In genomic region chr22:35341090-35341874, GRCh38 we compare ENCODE assay signal across 22 cellular contexts. TPM values are rescaled to one million over a fixed set of nuclear protein-coding genes. Genes with fewer than 3 reads are reported as not detected.
A peak's percentile ranks its signal among the peaks of the same experiment; 100 is the strongest.
DNase-seq lines count a peak whose midpoint lies in the region; ATAC-seq and TF ChIP-seq lines count a peak whose summit lies in the region.
"Had no signal": no experiment of that assay in that cellular context is flagged by ENCODE, and none has a peak within 500 bp of the region (broad histone marks: within the 10 kb centered on the region; RNA-seq: fewer than 3 reads in every experiment).

No MANE protein-coding gene starts in this region.

- no peak overlapping the region for H3K4me3 Mint-ChIP-seq in activated CD4-positive, alpha-beta T cell treated with anti-CD3 and anti-CD28 coated beads, Interleukin-2, amount 10 ng/mL, durations not matched to agents 24 days and 14 days
- H3K4me3 Mint-ChIP-seq in activated CD4-positive, alpha-beta T cell treated with anti-CD3 and anti-CD28 coated beads for 36 hours: no peak overlapping the region
- H3K4me3 Mint-ChIP-seq in activated T-helper 1 cell treated with anti-CD3 and anti-CD28 coated beads, Interleukin-12 subunit alpha, Interleukin-12 subunit beta, Interleukin-2, Interleukin-4 antibody, amounts not matched to agents 30 ng/mL and 10 ng/mL and 1 ng/mL, durations not matched to agents 14 hours and 24 hours and 36 hours: no peak overlapping the region
- H3K4me3 Mint-ChIP-seq in WTC11: no peak overlapping the region
- H3K4me3 Mint-ChIP-seq: B cell; CD8-positive, alpha-beta T cell had no signal

- peaks cover 4% of the 10 kb centered on the region for H4K20me1 ChIP-seq in osteoblast (ENCODE audit: insufficient read depth, low read length)

- H3K27ac Mint-ChIP-seq in activated CD4-positive, alpha-beta T cell treated with anti-CD3 and anti-CD28 coated beads, Interleukin-2, amount 10 ng/mL, durations not matched to agents 24 days and 14 days: peak overlapping the region; percentile 53
- no peak overlapping the region for H3K27ac Mint-ChIP-seq in activated CD4-positive, alpha-beta T cell treated with anti-CD3 and anti-CD28 coated beads for 36 hours
- H3K27ac Mint-ChIP-seq in activated T-helper 1 cell treated with anti-CD3 and anti-CD28 coated beads, Interleukin-12 subunit alpha, Interleukin-12 subunit beta, Interleukin-2, Interleukin-4 antibody, amounts not matched to agents 30 ng/mL and 10 ng/mL and 1 ng/mL, durations not matched to agents 14 hours and 24 hours and 36 hours: peak overlapping the region; percentile 70
- no peak overlapping the region; the same call in 1 of the 2 replicates for H3K27ac Mint-ChIP-seq in WTC11
- H3K27ac Mint-ChIP-seq: CD8-positive, alpha-beta T cell had no signal

- H3K4me2 ChIP-seq in osteoblast (ENCODE audit: insufficient read depth, low read length): no peak overlapping the region

- no peaks in the 10 kb centered on the region for H3K79me2 ChIP-seq in osteoblast (ENCODE audit: insufficient read depth, low read length)

- TF ChIP-seq CTCF in C4-2B (conservative IDR thresholded peaks at IDR 0.05) (no peak), osteoblast (IDR thresholded peaks at IDR 0.05; ENCODE audit: extremely low read depth, low read depth, low read length) (no peak), WTC11 (IDR thresholded peaks at IDR 0.05) (no peak)

- H3K9me3 ChIP-seq in osteoblast (ENCODE audit: low read depth, low read length): no peaks in the 10 kb centered on the region
- H3K9me3 ChIP-seq: SJCRH30 had no signal

- H3K4me1 ChIP-seq in osteoblast (ENCODE audit: insufficient read depth, low read length): no peaks in the 10 kb centered on the region
- H3K4me1 ChIP-seq: SJCRH30 had no signal

- no peak for DNase-seq in activated CD4-positive, alpha-beta T cell treated with anti-CD3 and anti-CD28 coated beads, Interleukin-2, amount 10 ng/mL, durations not matched to agents 24 days and 14 days
- no peak for DNase-seq in activated CD4-positive, alpha-beta T cell treated with anti-CD3 and anti-CD28 coated beads for 36 hours
- no peak for DNase-seq in activated T-helper 1 cell treated with anti-CD3 and anti-CD28 coated beads, Interleukin-12 subunit alpha, Interleukin-12 subunit beta, Interleukin-2, Interleukin-4 antibody, amounts not matched to agents 30 ng/mL and 10 ng/mL and 1 ng/mL, durations not matched to agents 14 hours and 24 hours and 36 hours (ENCODE audit: low spot score)
- DNase-seq in osteoblast (ENCODE audit: insufficient read length, low spot score, missing footprints) (peak; percentile 50), NCI-H748 treated with DMSO at 0.1 percent for 48 hours (lab: John Stamatoyannopoulos, UW) (no peak), NCI-H146 treated with DMSO at 0.1 percent for 48 hours (lab: John Stamatoyannopoulos, UW; ENCODE audit: unreplicated experiment) (no peak), WTC11 (ENCODE audit: low spot score) (no peak)
- DNase-seq: CD8-positive, alpha-beta T cell; DMS79; H7; IMR-90; Kasumi-1; MM.1S; NCI-H1105; NCI-H1694 treated with DMSO at 0.1 percent for 48 hours; NCI-H2107; NCI-H2227 treated with DMSO at 0.1 percent for 48 hours; NCI-H524; SJCRH30 had no signal

- POLR2A ChIA-PET in activated CD4-positive, alpha-beta T cell treated with anti-CD3 and anti-CD28 coated beads for 36 hours (lab: Charles Lee): no interaction called here
- POLR2A ChIA-PET in WTC11 (lab: Charles Lee): no interaction called here

- peaks cover 2% of the 10 kb centered on the region for H3K4me1 Mint-ChIP-seq in activated CD4-positive, alpha-beta T cell treated with anti-CD3 and anti-CD28 coated beads, Interleukin-2, amount 10 ng/mL, durations not matched to agents 24 days and 14 days
- no peaks in the 10 kb centered on the region for H3K4me1 Mint-ChIP-seq in activated CD4-positive, alpha-beta T cell treated with anti-CD3 and anti-CD28 coated beads for 36 hours
- H3K4me1 Mint-ChIP-seq in activated T-helper 1 cell treated with anti-CD3 and anti-CD28 coated beads, Interleukin-12 subunit alpha, Interleukin-12 subunit beta, Interleukin-2, Interleukin-4 antibody, amounts not matched to agents 30 ng/mL and 10 ng/mL and 1 ng/mL, durations not matched to agents 14 hours and 24 hours and 36 hours (ENCODE audit: low read depth): peaks cover 1% of the 10 kb centered on the region
- H3K4me1 Mint-ChIP-seq in WTC11: no peaks in the 10 kb centered on the region

- peaks cover 15% of the 10 kb centered on the region for H3K36me3 Mint-ChIP-seq in activated CD4-positive, alpha-beta T cell treated with anti-CD3 and anti-CD28 coated beads, Interleukin-2, amount 10 ng/mL, durations not matched to agents 24 days and 14 days (ENCODE audit: low read depth)
- peaks cover 18% of the 10 kb centered on the region for H3K36me3 Mint-ChIP-seq in activated CD4-positive, alpha-beta T cell treated with anti-CD3 and anti-CD28 coated beads for 36 hours (ENCODE audit: low read depth)
- peaks cover 11% of the 10 kb centered on the region for H3K36me3 Mint-ChIP-seq in activated T-helper 1 cell treated with anti-CD3 and anti-CD28 coated beads, Interleukin-12 subunit alpha, Interleukin-12 subunit beta, Interleukin-2, Interleukin-4 antibody, amounts not matched to agents 30 ng/mL and 10 ng/mL and 1 ng/mL, durations not matched to agents 14 hours and 24 hours and 36 hours (ENCODE audit: low read depth)
- H3K36me3 Mint-ChIP-seq in WTC11: peaks cover 2% of the 10 kb centered on the region; the same call in 1 of the 2 replicates

- CTCF ChIA-PET in activated CD4-positive, alpha-beta T cell treated with anti-CD3 and anti-CD28 coated beads for 36 hours (lab: Charles Lee): interaction anchor here (1.6 kb wide), 1 partner anchor 10 kb away, joined by 4 read pairs; no protein-coding TSS in a partner anchor
- CTCF ChIA-PET in WTC11 (lab: Charles Lee): no interaction called here

- intact Hi-C loops in activated CD4-positive, alpha-beta T cell treated with anti-CD3 and anti-CD28 coated beads, Interleukin-2, amount 10 ng/mL, durations not matched to agents 24 days and 14 days (cut with micrococcal nuclease): no loop called here
- intact Hi-C loops in activated CD4-positive, alpha-beta T cell treated with anti-CD3 and anti-CD28 coated beads for 36 hours (cut with DNase I, micrococcal nuclease): no loop called here
- intact Hi-C loops in activated T-helper 1 cell treated with anti-CD3 and anti-CD28 coated beads, Interleukin-12 subunit alpha, Interleukin-12 subunit beta, Interleukin-2, Interleukin-4 antibody, amounts not matched to agents 30 ng/mL and 10 ng/mL and 1 ng/mL, durations not matched to agents 14 hours and 24 hours and 36 hours (cut with micrococcal nuclease): no loop called here

- peak overlapping the region; percentile 64 for H3K27ac ChIP-seq in C4-2B
- H3K27ac ChIP-seq in osteoblast (ENCODE audit: low read depth, low read length): no peak overlapping the region
- H3K27ac ChIP-seq: 22Rv1, SJCRH30 had no signal

- no peaks in the 10 kb centered on the region for H3K27me3 Mint-ChIP-seq in activated CD4-positive, alpha-beta T cell treated with anti-CD3 and anti-CD28 coated beads, Interleukin-2, amount 10 ng/mL, durations not matched to agents 24 days and 14 days
- no peaks in the 10 kb centered on the region for H3K27me3 Mint-ChIP-seq in activated CD4-positive, alpha-beta T cell treated with anti-CD3 and anti-CD28 coated beads for 36 hours
- H3K27me3 Mint-ChIP-seq in activated T-helper 1 cell treated with anti-CD3 and anti-CD28 coated beads, Interleukin-12 subunit alpha, Interleukin-12 subunit beta, Interleukin-2, Interleukin-4 antibody, amounts not matched to agents 30 ng/mL and 10 ng/mL and 1 ng/mL, durations not matched to agents 14 hours and 24 hours and 36 hours (ENCODE audit: insufficient read depth): no peaks in the 10 kb centered on the region
- no peaks in the 10 kb centered on the region for H3K27me3 Mint-ChIP-seq in WTC11 (ENCODE audit: low read depth)
- H3K27me3 Mint-ChIP-seq: B cell had no signal

- peaks cover 80% of the 10 kb centered on the region for H3K36me3 ChIP-seq in osteoblast (ENCODE audit: insufficient read depth, low read length)
- H3K36me3 ChIP-seq: SJCRH30 had no signal

- no peak overlapping the region for H2AFZ ChIP-seq in osteoblast (ENCODE audit: low read length)

- H3K4me3 ChIP-seq in osteoblast (ENCODE audit: insufficient read depth, low read length): no peak overlapping the region
- H3K4me3 ChIP-seq: SJCRH30 had no signal

- H3K9me3 Mint-ChIP-seq in activated CD4-positive, alpha-beta T cell treated with anti-CD3 and anti-CD28 coated beads, Interleukin-2, amount 10 ng/mL, durations not matched to agents 24 days and 14 days: no peaks in the 10 kb centered on the region
- no peaks in the 10 kb centered on the region for H3K9me3 Mint-ChIP-seq in activated CD4-positive, alpha-beta T cell treated with anti-CD3 and anti-CD28 coated beads for 36 hours (ENCODE audit: low read depth)
- H3K9me3 Mint-ChIP-seq in activated T-helper 1 cell treated with anti-CD3 and anti-CD28 coated beads, Interleukin-12 subunit alpha, Interleukin-12 subunit beta, Interleukin-2, Interleukin-4 antibody, amounts not matched to agents 30 ng/mL and 10 ng/mL and 1 ng/mL, durations not matched to agents 14 hours and 24 hours and 36 hours: no peaks in the 10 kb centered on the region
- H3K9me3 Mint-ChIP-seq in WTC11: no peaks in the 10 kb centered on the region
- H3K9me3 Mint-ChIP-seq: CD8-positive, alpha-beta T cell had no signal

- no peaks in the 10 kb centered on the region for H3K27me3 ChIP-seq in osteoblast (ENCODE audit: insufficient read depth, low read length)
- H3K27me3 ChIP-seq: SJCRH30 had no signal

- no peak for ATAC-seq in activated CD4-positive, alpha-beta T cell treated with anti-CD3 and anti-CD28 coated beads for 36 hours
- no peak for ATAC-seq in WTC11
- ATAC-seq: CD8-positive, alpha-beta T cell had no signal

RNA-seq across cellular contexts. Expression of gene HMOX1, which starts 39.6 kb away (rescaled TPM):
- 0.57 and 0.72 TPM in 2 replicates for total RNA-seq in activated CD4-positive, alpha-beta T cell treated with anti-CD3 and anti-CD28 coated beads, Interleukin-2, amount 10 ng/mL, durations not matched to agents 24 days and 14 days
- total RNA-seq in activated CD4-positive, alpha-beta T cell treated with anti-CD3 and anti-CD28 coated beads for 36 hours: under 1 TPM; 0.30 to 0.61 TPM
- total RNA-seq in activated T-helper 1 cell treated with anti-CD3 and anti-CD28 coated beads, Interleukin-12 subunit alpha, Interleukin-12 subunit beta, Interleukin-2, Interleukin-4 antibody, amounts not matched to agents 30 ng/mL and 10 ng/mL and 1 ng/mL, durations not matched to agents 14 hours and 24 hours and 36 hours: 1.6 and 2.0 TPM in 2 replicates
- total RNA-seq in osteoblast (411 and 475 TPM in 2 replicates), WTC11 (2021) (11.1 to 12.1 TPM (median 11.1 TPM) in 3 replicates)

RNA-seq across cellular contexts. Expression of gene TOM1, which starts 41.6 kb away (rescaled TPM):
- 16.8 and 18.7 TPM in 2 replicates for total RNA-seq in activated CD4-positive, alpha-beta T cell treated with anti-CD3 and anti-CD28 coated beads, Interleukin-2, amount 10 ng/mL, durations not matched to agents 24 days and 14 days
- 10 to 100 TPM; 23.7 to 29.5 TPM for total RNA-seq in activated CD4-positive, alpha-beta T cell treated with anti-CD3 and anti-CD28 coated beads for 36 hours
- 16.8 and 19.0 TPM in 2 replicates for total RNA-seq in activated T-helper 1 cell treated with anti-CD3 and anti-CD28 coated beads, Interleukin-12 subunit alpha, Interleukin-12 subunit beta, Interleukin-2, Interleukin-4 antibody, amounts not matched to agents 30 ng/mL and 10 ng/mL and 1 ng/mL, durations not matched to agents 14 hours and 24 hours and 36 hours
- total RNA-seq in osteoblast (118 and 131 TPM in 2 replicates), WTC11 (2021) (23.5 to 25.7 TPM (median 25.4 TPM) in 3 replicates)

RNA-seq across cellular contexts. Expression of gene MCM5, which starts 58.7 kb away (rescaled TPM):
- total RNA-seq in activated CD4-positive, alpha-beta T cell treated with anti-CD3 and anti-CD28 coated beads, Interleukin-2, amount 10 ng/mL, durations not matched to agents 24 days and 14 days: 334 and 343 TPM in 2 replicates
- 100 to 1,000 TPM; 291 to 382 TPM for total RNA-seq in activated CD4-positive, alpha-beta T cell treated with anti-CD3 and anti-CD28 coated beads for 36 hours
- 297 and 307 TPM in 2 replicates for total RNA-seq in activated T-helper 1 cell treated with anti-CD3 and anti-CD28 coated beads, Interleukin-12 subunit alpha, Interleukin-12 subunit beta, Interleukin-2, Interleukin-4 antibody, amounts not matched to agents 30 ng/mL and 10 ng/mL and 1 ng/mL, durations not matched to agents 14 hours and 24 hours and 36 hours
- total RNA-seq in osteoblast: 12.7 and 13.6 TPM in 2 replicates
- 229 to 261 TPM (median 229 TPM) in 3 replicates for total RNA-seq in WTC11 (2021)

Comparison
In these comparisons a context has a peak if more than half of its experiments do, and no peak if none do; other contexts are left out.
1. H3K27ac Mint-ChIP-seq: peak in activated CD4-positive, alpha-beta T cell treated with anti-CD3 and anti-CD28 coated beads, Interleukin-2, amount 10 ng/mL, durations not matched to agents 24 days and 14 days (single experiment) and activated T-helper 1 cell treated with anti-CD3 and anti-CD28 coated beads, Interleukin-12 subunit alpha, Interleukin-12 subunit beta, Interleukin-2, Interleukin-4 antibody, amounts not matched to agents 30 ng/mL and 10 ng/mL and 1 ng/mL, durations not matched to agents 14 hours and 24 hours and 36 hours (single experiment); none in activated CD4-positive, alpha-beta T cell treated with anti-CD3 and anti-CD28 coated beads for 36 hours (single experiment) and WTC11 (single experiment).
2. RNA of gene HMOX1, which starts 39.6 kb away (total RNA-seq): 411 to 475 TPM in osteoblast; 11.1 to 12.1 TPM in WTC11, 1.6 to 2.0 TPM in activated T-helper 1 cell treated with anti-CD3 and anti-CD28 coated beads, Interleukin-12 subunit alpha, Interleukin-12 subunit beta, Interleukin-2, Interleukin-4 antibody, amounts not matched to agents 30 ng/mL and 10 ng/mL and 1 ng/mL, durations not matched to agents 14 hours and 24 hours and 36 hours, 0.57 to 0.72 TPM in activated CD4-positive, alpha-beta T cell treated with anti-CD3 and anti-CD28 coated beads, Interleukin-2, amount 10 ng/mL, durations not matched to agents 24 days and 14 days and 0.30 to 0.61 TPM in activated CD4-positive, alpha-beta T cell treated with anti-CD3 and anti-CD28 coated beads for 36 hours; every median in the first group is over 10 times any median in the second.
3. RNA of gene MCM5, which starts 58.7 kb away (total RNA-seq): 291 to 382 TPM in activated CD4-positive, alpha-beta T cell treated with anti-CD3 and anti-CD28 coated beads for 36 hours, 334 to 343 TPM in activated CD4-positive, alpha-beta T cell treated with anti-CD3 and anti-CD28 coated beads, Interleukin-2, amount 10 ng/mL, durations not matched to agents 24 days and 14 days, 297 to 307 TPM in activated T-helper 1 cell treated with anti-CD3 and anti-CD28 coated beads, Interleukin-12 subunit alpha, Interleukin-12 subunit beta, Interleukin-2, Interleukin-4 antibody, amounts not matched to agents 30 ng/mL and 10 ng/mL and 1 ng/mL, durations not matched to agents 14 hours and 24 hours and 36 hours and 229 to 261 TPM in WTC11; 12.7 to 13.6 TPM in osteoblast; every median in the first group is over 10 times any median in the second.